22 cellular contexts compared by ENCODE assay signal in the genomic region with DNA sequence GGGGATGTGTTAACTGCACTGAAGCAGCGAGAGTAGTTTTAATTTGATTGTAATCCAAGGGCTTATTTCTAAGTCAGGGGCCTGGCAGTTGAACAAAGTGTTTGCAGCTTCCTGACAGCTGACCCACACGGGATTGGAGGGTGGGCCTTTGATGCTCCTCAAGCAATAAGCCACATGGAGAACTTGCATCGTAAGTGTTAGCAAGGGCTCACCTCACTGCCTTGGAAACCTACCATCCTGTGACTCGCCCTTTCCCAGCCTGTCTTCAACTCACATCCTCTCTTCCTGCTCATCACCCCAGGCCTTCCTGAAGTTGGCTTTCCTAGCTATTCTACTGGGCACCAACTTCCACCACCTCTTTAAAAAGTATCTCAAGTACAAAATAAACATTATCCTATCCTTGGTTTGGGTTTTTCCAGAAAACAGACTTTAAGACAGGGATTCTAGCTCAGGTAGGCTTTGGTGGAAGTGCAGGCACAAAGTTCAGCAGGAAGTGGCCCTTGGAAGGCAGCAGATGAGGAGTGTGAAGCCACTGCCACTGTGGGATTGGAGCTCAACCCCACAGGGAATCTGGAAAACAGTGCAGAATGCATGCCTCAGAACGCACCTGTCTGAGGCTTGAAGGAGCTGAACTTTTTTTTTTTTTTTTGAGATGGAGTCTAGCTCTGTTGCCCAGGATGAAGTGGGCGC. TPM values are rescaled to one million over a fixed set of nuclear protein-coding genes. Genes with fewer than 3 reads are reported as not detected.
DNase-seq lines count a peak whose midpoint lies in the region; ATAC-seq, FAIRE-seq and TF ChIP-seq lines count a peak whose summit lies in the region.
"Had no signal": no experiment of that assay in that cellular context is flagged by ENCODE, and none has a peak within 500 bp of the region (broad histone marks: within the 10 kb centered on the region; RNA-seq: fewer than 3 reads in every experiment).

No MANE protein-coding gene starts in this region.

- no peak overlapping the region for H3K27ac ChIP-seq in coronary artery
- H3K27ac ChIP-seq: adrenal gland; BLaER1 treated with 17β-estradiol and CSF1 and Interleukin-3, amounts not matched to agents 10 nM and 100 nM; parathyroid adenoma had no signal

- TF ChIP-seq CTCF in WTC11 (IDR thresholded peaks at IDR 0.05) (no peak), coronary artery (IDR thresholded peaks at IDR 0.05) (no peak)

- CTCF ChIA-PET in WTC11 (lab: Charles Lee): interaction anchor here (1.7 kb wide), 1 partner anchor 70 kb away, joined by 4 read pairs; no protein-coding TSS in a partner anchor

- ATAC-seq in WTC11 (no peak), left lobe of liver (no peak)

- peaks cover 25% of the 10 kb centered on the region for H3K4me1 Mint-ChIP-seq in T-helper 1 cell treated with Interleukin-12 subunit alpha and Interleukin-12 subunit beta and Interleukin-4 antibody, amounts not matched to agents 30 μg/mL and 1 μg/mL, for 36 hours (ENCODE audit: low read depth)
- peaks cover 12% of the 10 kb centered on the region for H3K4me1 Mint-ChIP-seq in WTC11

- peak overlapping the region; percentile 3 for H3K27ac Mint-ChIP-seq in T-helper 1 cell treated with Interleukin-12 subunit alpha and Interleukin-12 subunit beta and Interleukin-4 antibody, amounts not matched to agents 30 μg/mL and 1 μg/mL, for 36 hours
- peak overlapping the region; percentile 28; the same call in 1 of the 2 replicates for H3K27ac Mint-ChIP-seq in WTC11

- H3K36me3 Mint-ChIP-seq in T-helper 1 cell treated with Interleukin-12 subunit alpha and Interleukin-12 subunit beta and Interleukin-4 antibody, amounts not matched to agents 30 μg/mL and 1 μg/mL, for 36 hours (ENCODE audit: low read depth): peaks cover 31% of the 10 kb centered on the region
- H3K36me3 Mint-ChIP-seq in WTC11: peaks cover 36% of the 10 kb centered on the region

- H3K4me3 Mint-ChIP-seq in T-helper 1 cell treated with Interleukin-12 subunit alpha and Interleukin-12 subunit beta and Interleukin-4 antibody, amounts not matched to agents 30 μg/mL and 1 μg/mL, for 36 hours: no peak overlapping the region
- H3K4me3 Mint-ChIP-seq in WTC11: no peak overlapping the region

- no peaks in the 10 kb centered on the region for H3K27me3 Mint-ChIP-seq in T-helper 1 cell treated with Interleukin-12 subunit alpha and Interleukin-12 subunit beta and Interleukin-4 antibody, amounts not matched to agents 30 μg/mL and 1 μg/mL, for 36 hours (ENCODE audit: low read depth)
- no peaks in the 10 kb centered on the region for H3K27me3 Mint-ChIP-seq in WTC11 (ENCODE audit: low read depth)

- POLR2A ChIA-PET in WTC11 (lab: Charles Lee): interaction anchor here (0.7 kb wide), 1 partner anchor 18 kb away, joined by 3 read pairs; no protein-coding TSS in a partner anchor

- no peak for DNase-seq in T-helper 1 cell
- no peak for DNase-seq in GM19239 (ENCODE audit: insufficient read length, low spot score)
- no peak for DNase-seq in WTC11 (ENCODE audit: low spot score)
- DNase-seq in left lobe of liver (ENCODE audit: low spot score): peak; percentile 16
- DNase-seq in coronary artery (ENCODE audit: low spot score): no peak
- DNase-seq in NCI-H69 (lab: John Stamatoyannopoulos, UW): no peak
- DNase-seq in NCI-H1417 treated with DMSO at 0.1 percent for 48 hours (lab: John Stamatoyannopoulos, UW): no peak
- DNase-seq: 8988T; activated CD4-positive, CD25-positive, alpha-beta regulatory T cell; activated T-cell treated with anti-CD3 and anti-CD28 coated beads, Interleukin-2, amount 50 U/mL, for 1 hour; adrenal gland; caudate nucleus; DMS53; hippocampal formation; kidney glomerular epithelial cell; NCI-H2081 treated with DMSO at 0.1 percent for 48 hours; NCI-H748 treated with DMSO at 0.1 percent for 48 hours; stimulated activated naive CD4-positive, alpha-beta T cell had no signal

- FAIRE-seq in GM19239 (lab: Jason Lieb, UNC): peak; percentile 35
- FAIRE-seq: RCC 7860 had no signal

- no peak overlapping the region for H3K4me3 ChIP-seq in coronary artery
- H3K4me3 ChIP-seq: adrenal gland; BLaER1 treated with 17β-estradiol and CSF1 and Interleukin-3, amounts not matched to agents 10 nM and 100 nM had no signal

- H3K9me3 Mint-ChIP-seq in T-helper 1 cell treated with Interleukin-12 subunit alpha and Interleukin-12 subunit beta and Interleukin-4 antibody, amounts not matched to agents 30 μg/mL and 1 μg/mL, for 36 hours: no peaks in the 10 kb centered on the region
- H3K9me3 Mint-ChIP-seq in WTC11: 0 out of 2 replicates have a peak, but pooled peaks cover 2% of the 10 kb centered on the region

TF ChIP-seq in WTC11, 78 proteins besides CTCF, POLR2A, EP300 and RAD21:
- TF ChIP-seq, protein P1, sequence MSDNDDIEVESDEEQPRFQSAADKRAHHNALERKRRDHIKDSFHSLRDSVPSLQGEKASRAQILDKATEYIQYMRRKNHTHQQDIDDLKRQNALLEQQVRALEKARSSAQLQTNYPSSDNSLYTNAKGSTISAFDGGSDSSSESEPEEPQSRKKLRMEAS (CRISPR knock-in tag; IDR thresholded peaks at IDR 0.05): no peak
- no peak for TF ChIP-seq NFE2L1 (CRISPR knock-in tag; IDR thresholded peaks at IDR 0.05)
- TF ChIP-seq, protein P2, sequence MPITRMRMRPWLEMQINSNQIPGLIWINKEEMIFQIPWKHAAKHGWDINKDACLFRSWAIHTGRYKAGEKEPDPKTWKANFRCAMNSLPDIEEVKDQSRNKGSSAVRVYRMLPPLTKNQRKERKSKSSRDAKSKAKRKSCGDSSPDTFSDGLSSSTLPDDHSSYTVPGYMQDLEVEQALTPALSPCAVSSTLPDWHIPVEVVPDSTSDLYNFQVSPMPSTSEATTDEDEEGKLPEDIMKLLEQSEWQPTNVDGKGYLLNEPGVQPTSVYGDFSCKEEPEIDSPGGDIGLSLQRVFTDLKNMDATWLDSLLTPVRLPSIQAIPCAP (CRISPR knock-in tag; IDR thresholded peaks at IDR 0.05): no peak
- no peak for TF ChIP-seq ATF3 (CRISPR knock-in tag; conservative IDR thresholded peaks at IDR 0.05)
- no peak for TF ChIP-seq ZNF532 (CRISPR knock-in tag; IDR thresholded peaks at IDR 0.05; ENCODE audit: borderline replicate concordance)
- no peak for TF ChIP-seq ZNF317 (CRISPR knock-in tag; IDR thresholded peaks at IDR 0.05; ENCODE audit: borderline replicate concordance, low read depth)
- TF ChIP-seq GTF2I (CRISPR knock-in tag; conservative IDR thresholded peaks at IDR 0.05): no peak
- no peak for TF ChIP-seq FOXP4 (CRISPR knock-in tag; IDR thresholded peaks at IDR 0.05)

RNA-seq across cellular contexts. Expression of gene B3GNT2, which starts 31.6 kb away (rescaled TPM):
- 26.2 to 32.2 TPM (median 29.4 TPM) in 3 replicates for total RNA-seq in WTC11 (2021)
- 9.7 TPM for total RNA-seq in left lobe of liver
